Comparison of ENCODE assay signal across 14 cellular contexts in genomic region chr1:54289061-54289938, GRCh38.
DNase-seq lines count a peak whose midpoint lies in the region; ATAC-seq and TF ChIP-seq lines count a peak whose summit lies in the region.
"Had no signal": no experiment of that assay in that cellular context is flagged by ENCODE, and none has a peak within 500 bp of the region (broad histone marks: within the 10 kb centered on the region; RNA-seq: fewer than 3 reads in every experiment).

No MANE protein-coding gene starts in this region.

- H3K23ac ChIP-seq in mesendoderm (ENCODE audit: low read length) = no peak overlapping the region

- H3K4me1 Mint-ChIP-seq in T-helper 2 cell treated with Interferon-gamma antibody and Interleukin-4, amounts not matched to agents 5 μg/mL and 100 μg/mL, for 36 hours (ENCODE audit: low read depth) = peaks cover 62% of the 10 kb centered on the region
- H3K4me1 Mint-ChIP-seq in glutamatergic neuron (ENCODE audit: low read depth, unreplicated experiment) = peaks cover 75% of the 10 kb centered on the region
- peaks cover 12% of the 10 kb centered on the region for H3K4me1 Mint-ChIP-seq in stimulated activated memory B cell treated with anti-CD40 and anti-IgM and Interleukin-4, amounts not matched to agents 10 μg/mL and 1 μg/mL and 100 μg/mL, for 72 hours

- no peak for DNase-seq in T-helper 2 cell treated with Interferon-gamma antibody and Interleukin-4, amounts not matched to agents 5 μg/mL and 100 μg/mL, for 36 hours (ENCODE audit: low spot score)
- DNase-seq in T-helper 2 cell (no peak), glutamatergic neuron (no peak), mesendoderm (no peak)
- DNase-seq: activated CD4-positive, alpha-beta T cell treated with anti-CD3 and anti-CD28 coated beads for 1 hour; amygdala; NCI-H526; stimulated activated CD4-positive, alpha-beta T cell treated with anti-CD3 and anti-CD28 coated beads, Interleukin-12 subunit alpha, Interleukin-12 subunit beta, amount 100 ng/mL, for 4 hours had no signal

- peaks cover 75% of the 10 kb centered on the region for H3K79me2 ChIP-seq in mesendoderm (ENCODE audit: control insufficient read depth, insufficient read depth, low read length)

- no peaks in the 10 kb centered on the region for H3K36me3 ChIP-seq in mesendoderm (ENCODE audit: control insufficient read depth, insufficient read depth, low read length)
- H3K36me3 ChIP-seq: SJCRH30 had no signal

- H3K56ac ChIP-seq in mesendoderm (ENCODE audit: low read length) = no peak overlapping the region

- H2BK120ac ChIP-seq in mesendoderm (ENCODE audit: low read depth, low read length) = no peak overlapping the region

- H3K4me3 Mint-ChIP-seq in T-helper 2 cell treated with Interferon-gamma antibody and Interleukin-4, amounts not matched to agents 5 μg/mL and 100 μg/mL, for 36 hours = peak overlapping the region; percentile 57
- H3K4me3 Mint-ChIP-seq in glutamatergic neuron (ENCODE audit: unreplicated experiment) = peak overlapping the region; percentile 68
- no peak overlapping the region for H3K4me3 Mint-ChIP-seq in stimulated activated memory B cell treated with anti-CD40 and anti-IgM and Interleukin-4, amounts not matched to agents 10 μg/mL and 1 μg/mL and 100 μg/mL, for 72 hours

- peak overlapping the region; percentile 80 for H3K27ac Mint-ChIP-seq in T-helper 2 cell treated with Interferon-gamma antibody and Interleukin-4, amounts not matched to agents 5 μg/mL and 100 μg/mL, for 36 hours
- peak overlapping the region; percentile 90 for H3K27ac Mint-ChIP-seq in glutamatergic neuron (ENCODE audit: unreplicated experiment)
- H3K27ac Mint-ChIP-seq in stimulated activated memory B cell treated with anti-CD40 and anti-IgM and Interleukin-4, amounts not matched to agents 10 μg/mL and 1 μg/mL and 100 μg/mL, for 72 hours = no peak overlapping the region

- H3K36me3 Mint-ChIP-seq in T-helper 2 cell treated with Interferon-gamma antibody and Interleukin-4, amounts not matched to agents 5 μg/mL and 100 μg/mL, for 36 hours (ENCODE audit: low read depth) = peaks cover 12% of the 10 kb centered on the region
- H3K36me3 Mint-ChIP-seq in glutamatergic neuron (ENCODE audit: unreplicated experiment) = no peaks in the 10 kb centered on the region
- no peaks in the 10 kb centered on the region for H3K36me3 Mint-ChIP-seq in stimulated activated memory B cell treated with anti-CD40 and anti-IgM and Interleukin-4, amounts not matched to agents 10 μg/mL and 1 μg/mL and 100 μg/mL, for 72 hours

- TF ChIP-seq CTCF in VCaP (conservative IDR thresholded peaks at IDR 0.05) (no peak), glutamatergic neuron (IDR thresholded peaks at IDR 0.05; ENCODE audit: partially characterized antibody, unreplicated experiment) (no peak)

- no peak overlapping the region for H2AK5ac ChIP-seq in mesendoderm (ENCODE audit: low read length)

- H3K4me1 ChIP-seq in mesendoderm (ENCODE audit: control insufficient read depth, low read depth, low read length) = peaks cover 22% of the 10 kb centered on the region

- peaks cover 59% of the 10 kb centered on the region for H3K79me1 ChIP-seq in mesendoderm (ENCODE audit: low read length)

- no peaks in the 10 kb centered on the region for H3K9me3 Mint-ChIP-seq in T-helper 2 cell treated with Interferon-gamma antibody and Interleukin-4, amounts not matched to agents 5 μg/mL and 100 μg/mL, for 36 hours
- H3K9me3 Mint-ChIP-seq in glutamatergic neuron (ENCODE audit: unreplicated experiment) = peaks cover 49% of the 10 kb centered on the region
- H3K9me3 Mint-ChIP-seq in stimulated activated memory B cell treated with anti-CD40 and anti-IgM and Interleukin-4, amounts not matched to agents 10 μg/mL and 1 μg/mL and 100 μg/mL, for 72 hours = no peaks in the 10 kb centered on the region

- no CpG with 5 or more reads among the region's 13 CpGs for WGBS in mesendoderm (ENCODE audit: extremely low coverage, insufficient coverage, low lambda C conversion rate)

- H3K18ac ChIP-seq in mesendoderm (ENCODE audit: low read length) = no peak overlapping the region

- H2BK15ac ChIP-seq in mesendoderm (replicated peaks; ENCODE audit: low read depth) = no peak overlapping the region

- peak; percentile 22 for ATAC-seq in stimulated activated memory B cell treated with anti-CD40 and anti-IgM and Interleukin-4, amounts not matched to agents 10 μg/mL and 1 μg/mL and 100 μg/mL, for 72 hours
- ATAC-seq in HG03159 (IDR thresholded peaks at IDR 0.05; ENCODE audit: unreplicated experiment) (no peak), HG03521 (IDR thresholded peaks at IDR 0.05; ENCODE audit: unreplicated experiment) (no peak)

- no peaks in the 10 kb centered on the region for H3K27me3 ChIP-seq in mesendoderm (ENCODE audit: insufficient read depth, low read length, poor library complexity)
- H3K27me3 ChIP-seq: SJCRH30 had no signal

- no peak overlapping the region for H4K5ac ChIP-seq in mesendoderm (ENCODE audit: low read length)

- no peak overlapping the region for H3K4me3 ChIP-seq in mesendoderm (ENCODE audit: low read length)
- H3K4me3 ChIP-seq: SJCRH30 had no signal

- no peak overlapping the region for H4K8ac ChIP-seq in mesendoderm (ENCODE audit: low read depth, low read length)

- H3K9ac ChIP-seq in mesendoderm (ENCODE audit: low read length) = no peak overlapping the region

- H3K4me2 ChIP-seq in mesendoderm (ENCODE audit: low read length) = no peak overlapping the region

- H2BK5ac ChIP-seq in mesendoderm (ENCODE audit: low read length) = no peak overlapping the region

- H3K27ac ChIP-seq in VCaP (peak overlapping the region; percentile 49; the same call in 1 of the 2 replicates), mesendoderm (ENCODE audit: low read depth, low read length) (no peak overlapping the region)
- H3K27ac ChIP-seq: HL-60, SJCRH30 had no signal

- H3K27me3 Mint-ChIP-seq in T-helper 2 cell treated with Interferon-gamma antibody and Interleukin-4, amounts not matched to agents 5 μg/mL and 100 μg/mL, for 36 hours (ENCODE audit: low read depth) = no peaks in the 10 kb centered on the region
- H3K27me3 Mint-ChIP-seq in glutamatergic neuron (ENCODE audit: unreplicated experiment) = peaks cover 39% of the 10 kb centered on the region
- H3K27me3 Mint-ChIP-seq in stimulated activated memory B cell treated with anti-CD40 and anti-IgM and Interleukin-4, amounts not matched to agents 10 μg/mL and 1 μg/mL and 100 μg/mL, for 72 hours = no peaks in the 10 kb centered on the region

- no peak overlapping the region for H3K4ac ChIP-seq in mesendoderm (ENCODE audit: low read depth, low read length)
